Comparison of ENCODE assay signal across 12 cellular contexts in the genomic region with DNA sequence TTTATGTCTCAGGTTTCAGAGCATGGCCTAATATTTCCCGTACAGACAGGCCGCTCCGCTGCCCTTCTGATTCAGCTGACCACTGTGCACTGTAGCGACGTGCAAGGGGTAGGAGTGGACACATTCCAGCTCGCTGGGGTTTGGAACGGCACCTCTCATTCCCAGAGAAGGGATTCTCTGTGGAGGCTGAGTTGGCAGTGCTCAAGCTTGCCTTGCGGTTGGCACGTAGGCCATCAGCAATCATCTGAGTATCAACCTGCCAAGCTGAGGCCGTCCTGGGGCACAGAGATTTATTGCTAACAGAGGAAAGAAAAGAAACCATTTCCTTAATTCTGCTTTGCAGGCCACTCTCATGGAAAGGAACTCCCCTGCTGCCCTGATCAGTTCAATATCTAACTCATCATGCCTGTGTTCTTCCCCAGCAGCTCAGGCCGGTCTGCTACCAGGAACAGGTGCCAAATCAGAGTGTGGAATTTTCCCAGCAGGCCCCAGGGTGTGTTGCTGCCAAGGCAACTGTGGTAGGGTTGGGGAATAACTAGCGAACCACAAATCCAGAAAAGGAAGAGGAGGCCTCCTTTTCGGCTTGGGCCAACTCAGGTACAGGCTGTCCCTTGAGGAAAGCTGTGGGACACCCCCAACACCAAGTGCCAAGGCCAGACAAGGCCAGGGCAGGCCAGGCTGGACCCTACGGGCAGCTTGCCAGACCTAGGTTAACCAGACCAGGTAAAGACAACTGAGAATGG.
DNase-seq lines count a peak whose midpoint lies in the region; ATAC-seq, FAIRE-seq and TF ChIP-seq lines count a peak whose summit lies in the region.
"Had no signal": no experiment of that assay in that cellular context is flagged by ENCODE, and none has a peak within 500 bp of the region (broad histone marks: within the 10 kb centered on the region; RNA-seq: fewer than 3 reads in every experiment).

No MANE protein-coding gene starts in this region.

- H3K27ac ChIP-seq in suprapubic skin = peak overlapping the region; percentile 72
- no peak overlapping the region for H3K27ac ChIP-seq in testis
- H3K27ac ChIP-seq: GM23248, parathyroid adenoma had no signal

- TF ChIP-seq CTCF in bronchial epithelial cell (IDR thresholded peaks at IDR 0.05; ENCODE audit: insufficient read depth, low read length, severe bottlenecking) (no peak), suprapubic skin (IDR thresholded peaks at IDR 0.05) (no peak), testis (IDR thresholded peaks at IDR 0.05) (no peak)

- no peak for TF ChIP-seq EP300 in suprapubic skin (IDR thresholded peaks at IDR 0.05)

- no peaks in the 10 kb centered on the region for H3K9me3 ChIP-seq in suprapubic skin
- no peaks in the 10 kb centered on the region for H3K9me3 ChIP-seq in testis

- intact Hi-C loops in testis (cut with DNase I; ENCODE audit: low total_unique reads) = no loop called here

- no peak for ATAC-seq in GM19351 (IDR thresholded peaks at IDR 0.05; ENCODE audit: unreplicated experiment)
- ATAC-seq in HG03342 (IDR thresholded peaks at IDR 0.05; ENCODE audit: unreplicated experiment) = no peak

- H3K27me3 ChIP-seq in bronchial epithelial cell (ENCODE audit: control insufficient read depth, insufficient read depth, low read length) = no peaks in the 10 kb centered on the region
- no peaks in the 10 kb centered on the region for H3K27me3 ChIP-seq in suprapubic skin
- no peaks in the 10 kb centered on the region for H3K27me3 ChIP-seq in testis

- H3K4me1 ChIP-seq in suprapubic skin (peaks cover 14% of the 10 kb centered on the region), testis (no peaks in the 10 kb centered on the region)
- H3K4me1 ChIP-seq: parathyroid adenoma had no signal

- peak; percentile 89 for DNase-seq in LHCN-M2 (ENCODE audit: low read depth)
- DNase-seq in bronchial epithelial cell (ENCODE audit: low read depth) = peak; percentile 48
- DNase-seq in kidney tubule cell (ENCODE audit: low spot score) = peak; percentile 96
- no peak for DNase-seq in suprapubic skin (ENCODE audit: low spot score in 2 of 2)
- DNase-seq in NCI-H1436 (lab: John Stamatoyannopoulos, UW) = no peak
- no peak for DNase-seq in testis
- DNase-seq: activated B cell treated with CpG ODN at 0.5 μM for 24 hours; activated effector memory CD4-positive, alpha-beta T cell treated with Interleukin-2 at 50 U/mL for 16 hours; GM23248 had no signal

- no peaks in the 10 kb centered on the region for H3K36me3 ChIP-seq in bronchial epithelial cell (ENCODE audit: control insufficient read depth, insufficient read depth, low read length)
- no peaks in the 10 kb centered on the region for H3K36me3 ChIP-seq in suprapubic skin
- H3K36me3 ChIP-seq in testis (ENCODE audit: low read depth, missing control alignments) = no peaks in the 10 kb centered on the region

- WGBS in suprapubic skin = 50% methylated on average over 14 of the region's 14 CpGs
- WGBS in testis, 2 donors = 65 to 76% methylated on average over 14 of the region's 14 CpGs

- no peak for TF ChIP-seq POLR2A in suprapubic skin (IDR thresholded peaks at IDR 0.05)
- no peak for TF ChIP-seq POLR2A in testis (IDR thresholded peaks at IDR 0.05)

- H3K4me3 ChIP-seq in bronchial epithelial cell (ENCODE audit: low read depth, low read length) (no peak overlapping the region), suprapubic skin (no peak overlapping the region), testis (no peak overlapping the region)
- H3K4me3 ChIP-seq: GM23248 had no signal

- no peak for FAIRE-seq in bronchial epithelial cell (lab: Jason Lieb, UNC)

Comparison
In these comparisons a context has a peak if more than half of its experiments do, and no peak if none do; other contexts are left out.
1. DNase-seq: peak in LHCN-M2 (single experiment), bronchial epithelial cell (single experiment) and kidney tubule cell (single experiment); none in suprapubic skin (0 of 2), NCI-H1436 (single experiment) and testis (single experiment).